Comparison of ENCODE assay signal across 1 cellular context in the genomic region with DNA sequence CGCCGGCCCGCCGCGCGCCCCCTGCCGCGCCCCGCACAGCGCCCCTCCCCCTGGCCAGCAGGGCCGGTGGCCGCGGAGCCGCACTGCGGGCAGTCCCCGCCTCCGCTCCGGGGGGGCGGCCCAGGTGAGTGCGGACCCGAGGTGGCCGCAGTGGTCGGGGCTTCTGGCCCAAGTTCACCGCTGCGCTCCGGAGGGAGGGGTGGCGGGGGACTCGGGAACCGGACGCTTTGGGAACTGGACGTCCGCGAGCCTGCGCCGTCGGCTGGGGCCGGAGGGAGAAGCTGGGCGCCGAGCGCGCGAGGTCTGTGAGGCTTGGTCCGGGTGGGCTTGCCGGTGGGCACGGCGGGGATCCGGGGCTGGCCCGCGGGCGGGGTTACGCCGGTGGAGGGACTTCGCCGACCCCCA.
TF ChIP-seq lines count a peak whose summit lies in the region.

No MANE protein-coding gene starts in this region.

TF ChIP-seq in IMR-90, 13 proteins besides CTCF, POLR2A, EP300 and RAD21 (continued from another document):
- TF ChIP-seq ELK1 (IDR thresholded peaks at IDR 0.05; ENCODE audit: borderline replicate concordance, low read depth, low read length) (no peak), RCOR1 (IDR thresholded peaks at IDR 0.05; ENCODE audit: insufficient replicate concordance, low read length) (no peak)
